In genomic region chr5:128736567-128736966, GRCh38 we compare ENCODE assay signal across 14 cellular contexts.
DNase-seq lines count a peak whose midpoint lies in the region; ATAC-seq and TF ChIP-seq lines count a peak whose summit lies in the region.
"Had no signal": no experiment of that assay in that cellular context is flagged by ENCODE, and none has a peak within 500 bp of the region (broad histone marks: within the 10 kb centered on the region; RNA-seq: fewer than 3 reads in every experiment).

No MANE protein-coding gene starts in this region.

- TF ChIP-seq CTCF in Calu3 (IDR thresholded peaks at IDR 0.05; ENCODE audit: unreplicated experiment), result no peak
- no peak for TF ChIP-seq CTCF in neural progenitor cell (IDR thresholded peaks at IDR 0.05)

- no peak overlapping the region for H3K27ac ChIP-seq in neural progenitor cell
- H3K27ac ChIP-seq: KMS-11, upper lobe of left lung had no signal

- peak overlapping the region; percentile 77 for H3K27ac Mint-ChIP-seq in Calu3 (ENCODE audit: unreplicated experiment)
- no peak overlapping the region for H3K27ac Mint-ChIP-seq in neural progenitor cell
- no peak overlapping the region for H3K27ac Mint-ChIP-seq in activated CD4-positive, alpha-beta memory T cell treated with anti-CD3 and anti-CD28 coated beads for 36 hours

- H3K4me3 Mint-ChIP-seq in Calu3 (ENCODE audit: low read depth, unreplicated experiment) (no peak overlapping the region), neural progenitor cell (no peak overlapping the region)
- no peak overlapping the region for H3K4me3 Mint-ChIP-seq in activated CD4-positive, alpha-beta memory T cell treated with anti-CD3 and anti-CD28 coated beads for 36 hours

- H3K4me2 ChIP-seq in neural progenitor cell, result no peak overlapping the region
- H3K4me2 ChIP-seq: KMS-11 had no signal

- no peak overlapping the region for H3K9ac ChIP-seq in neural progenitor cell
- H3K9ac ChIP-seq: KMS-11 had no signal

- ATAC-seq in GM19395 (IDR thresholded peaks at IDR 0.05; ENCODE audit: unreplicated experiment), result no peak
- no peak for ATAC-seq in HG03095 (IDR thresholded peaks at IDR 0.05; ENCODE audit: unreplicated experiment)

- no peaks in the 10 kb centered on the region for H3K36me3 Mint-ChIP-seq in Calu3 (ENCODE audit: insufficient read depth, unreplicated experiment)
- no peaks in the 10 kb centered on the region for H3K36me3 Mint-ChIP-seq in neural progenitor cell
- no peaks in the 10 kb centered on the region for H3K36me3 Mint-ChIP-seq in activated CD4-positive, alpha-beta memory T cell treated with anti-CD3 and anti-CD28 coated beads for 36 hours

- CTCF ChIA-PET in Calu3 (lab: Charles Lee), result no interaction called here
- CTCF ChIA-PET in activated CD4-positive, alpha-beta memory T cell treated with anti-CD3 and anti-CD28 coated beads for 36 hours (lab: Charles Lee), result no interaction called here

- no peaks in the 10 kb centered on the region for H3F3A ChIP-seq in neural progenitor cell (ENCODE audit: low read depth)

- H3K27me3 Mint-ChIP-seq in Calu3 (ENCODE audit: unreplicated experiment) (no peaks in the 10 kb centered on the region), neural progenitor cell (ENCODE audit: insufficient read depth, low read depth) (peaks cover 3% of the 10 kb centered on the region)
- no peaks in the 10 kb centered on the region for H3K27me3 Mint-ChIP-seq in activated CD4-positive, alpha-beta memory T cell treated with anti-CD3 and anti-CD28 coated beads for 36 hours

- H2AFZ ChIP-seq in neural progenitor cell (replicated peaks), result no peak overlapping the region

- H4K20me1 ChIP-seq in neural progenitor cell (ENCODE audit: low read depth), result no peaks in the 10 kb centered on the region

- peaks cover 14% of the 10 kb centered on the region for H3K4me1 Mint-ChIP-seq in Calu3 (ENCODE audit: low read depth, unreplicated experiment)
- no peaks in the 10 kb centered on the region for H3K4me1 Mint-ChIP-seq in neural progenitor cell
- H3K4me1 Mint-ChIP-seq in activated CD4-positive, alpha-beta memory T cell treated with anti-CD3 and anti-CD28 coated beads for 36 hours (ENCODE audit: low read depth), result no peaks in the 10 kb centered on the region

- POLR2A ChIA-PET in activated CD4-positive, alpha-beta memory T cell treated with anti-CD3 and anti-CD28 coated beads for 36 hours (lab: Charles Lee), result no interaction called here

- DNase-seq in Calu3, result peak; percentile 60
- peak in 44 of 56 donors; percentile 1 to 76 (median 9) for DNase-seq in amygdala (lab: John Stamatoyannopoulos, UW)
- DNase-seq in fibroblast of peridontal ligament (ENCODE audit: extremely low read depth), result peak; percentile 17
- DNase-seq in neural progenitor cell (ENCODE audit: low spot score), result peak; percentile 13
- DNase-seq in activated CD4-positive, alpha-beta memory T cell treated with anti-CD3 and anti-CD28 coated beads for 36 hours, result no peak
- no peak for DNase-seq in stimulated activated CD4-positive, alpha-beta T cell treated with anti-CD3 and anti-CD28 coated beads, Interleukin-4, amount 100 ng/mL, for 24 hours
- DNase-seq: activated CD4-positive, alpha-beta T cell treated with anti-CD3 and anti-CD28 coated beads, Interleukin-2, amount 50 U/mL, for 4 hours; heart right ventricle; NCI-H2081 treated with DMSO at 0.1 percent for 48 hours; T-helper 2 cell; upper lobe of left lung had no signal

- H3K4me3 ChIP-seq in neural progenitor cell, result no peak overlapping the region
- H3K4me3 ChIP-seq: heart right ventricle, upper lobe of left lung had no signal

- no peaks in the 10 kb centered on the region for H3K79me2 ChIP-seq in neural progenitor cell (ENCODE audit: low read depth)

- intact Hi-C loops in Calu3 (cut with micrococcal nuclease; ENCODE audit: unreplicated experiment), result loop anchor here (2.0 kb wide), 1 partner anchor 46 kb away; no protein-coding TSS in a partner anchor
- intact Hi-C loops in activated CD4-positive, alpha-beta memory T cell treated with anti-CD3 and anti-CD28 coated beads for 36 hours (cut with micrococcal nuclease), result no loop called here

- BruUV-seq in Calu3 (replicated peaks; lab: Mats Ljungman, UMichigan), result no TSS peak

- H3K27me3 ChIP-seq in neural progenitor cell, result no peaks in the 10 kb centered on the region
- H3K27me3 ChIP-seq: heart right ventricle, upper lobe of left lung had no signal

- H3K9me3 Mint-ChIP-seq in Calu3 (ENCODE audit: low read depth, unreplicated experiment) (no peaks in the 10 kb centered on the region), neural progenitor cell (no peaks in the 10 kb centered on the region)
- H3K9me3 Mint-ChIP-seq in activated CD4-positive, alpha-beta memory T cell treated with anti-CD3 and anti-CD28 coated beads for 36 hours, result no peaks in the 10 kb centered on the region

- no peaks in the 10 kb centered on the region for H3K9me3 ChIP-seq in neural progenitor cell (ENCODE audit: low read depth)
- H3K9me3 ChIP-seq: heart right ventricle, upper lobe of left lung had no signal

- no peaks in the 10 kb centered on the region for H3K36me3 ChIP-seq in neural progenitor cell
- H3K36me3 ChIP-seq: heart right ventricle, upper lobe of left lung had no signal

- H3K4me1 ChIP-seq in neural progenitor cell, result peaks cover 7% of the 10 kb centered on the region
- H3K4me1 ChIP-seq: heart right ventricle, upper lobe of left lung had no signal

Comparison
In these comparisons a context has a peak if more than half of its experiments do, and no peak if none do; other contexts are left out.
1. DNase-seq: peak in Calu3 (single experiment), amygdala (44 of 56), fibroblast of peridontal ligament (single experiment) and neural progenitor cell (single experiment); none in activated CD4-positive, alpha-beta memory T cell treated with anti-CD3 and anti-CD28 coated beads for 36 hours (single experiment) and stimulated activated CD4-positive, alpha-beta T cell treated with anti-CD3 and anti-CD28 coated beads, Interleukin-4, amount 100 ng/mL, for 24 hours (single experiment).